ENCODE assay signal across 7 cellular contexts in genomic region chr11:78080084-78080817, GRCh38. TPM values are rescaled to one million over a fixed set of nuclear protein-coding genes. Genes with fewer than 3 reads are reported as not detected.
DNase-seq lines count a peak whose midpoint lies in the region; ATAC-seq and TF ChIP-seq lines count a peak whose summit lies in the region.

No MANE protein-coding gene starts in this region.

- H3K4me1 Mint-ChIP-seq in activated CD4-positive, alpha-beta memory T cell treated with anti-CD3 and anti-CD28 coated beads, Interleukin-2, amount 10 ng/mL, durations not matched to agents 7 days and 5 days, result peaks cover 46% of the 10 kb centered on the region
- peaks cover 20 to 38% of the 10 kb centered on the region in 2 donors for H3K4me1 Mint-ChIP-seq in stimulated activated naive B cell treated with anti-CD40 and anti-IgM and Interleukin-4, amounts not matched to agents 10 μg/mL and 1 μg/mL and 100 μg/mL, for 72 hours

- peak overlapping the region; percentile 88 for H3K27ac Mint-ChIP-seq in activated CD4-positive, alpha-beta memory T cell treated with anti-CD3 and anti-CD28 coated beads, Interleukin-2, amount 10 ng/mL, durations not matched to agents 7 days and 5 days
- H3K27ac Mint-ChIP-seq in stimulated activated naive B cell treated with anti-CD40 and anti-IgM and Interleukin-4, amounts not matched to agents 10 μg/mL and 1 μg/mL and 100 μg/mL, for 72 hours, result peak overlapping the region; percentile 90

- H3K4me3 ChIP-seq in HL-60 (replicated peaks; ENCODE audit: insufficient read depth, low read length) (peak overlapping the region; percentile 75), iPS-11a (ENCODE audit: low read depth, low read length) (peak overlapping the region; percentile 99)

- TF ChIP-seq CTCF in HL-60 (IDR thresholded peaks at IDR 0.05; ENCODE audit: insufficient read depth, low read length), result no peak

- CTCF ChIA-PET in activated CD4-positive, alpha-beta memory T cell treated with anti-CD3 and anti-CD28 coated beads, Interleukin-2, amount 10 ng/mL, durations not matched to agents 7 days and 5 days (lab: Charles Lee), result interaction anchor here (1.3 kb wide), 1 partner anchor 86 kb away, joined by 6 read pairs; the partner anchor contains the start of gene INTS4

- H3K27ac ChIP-seq in HL-60 (replicated peaks), result peak overlapping the region; percentile 86

- no peak for ATAC-seq in stimulated activated naive B cell treated with anti-CD40 and anti-IgM and Interleukin-4, amounts not matched to agents 10 μg/mL and 1 μg/mL and 100 μg/mL, for 72 hours (replicated peaks)
- no peak for ATAC-seq in HG03139 (IDR thresholded peaks at IDR 0.05; ENCODE audit: unreplicated experiment)
- ATAC-seq in HG03439 (IDR thresholded peaks at IDR 0.05; ENCODE audit: unreplicated experiment), result no peak

- H3K4me3 Mint-ChIP-seq in activated CD4-positive, alpha-beta memory T cell treated with anti-CD3 and anti-CD28 coated beads, Interleukin-2, amount 10 ng/mL, durations not matched to agents 7 days and 5 days, result peak overlapping the region; percentile 94
- H3K4me3 Mint-ChIP-seq in stimulated activated naive B cell treated with anti-CD40 and anti-IgM and Interleukin-4, amounts not matched to agents 10 μg/mL and 1 μg/mL and 100 μg/mL, for 72 hours, result peak overlapping the region; percentile 90 to 91

- no peaks in the 10 kb centered on the region for H3K9me3 Mint-ChIP-seq in activated CD4-positive, alpha-beta memory T cell treated with anti-CD3 and anti-CD28 coated beads, Interleukin-2, amount 10 ng/mL, durations not matched to agents 7 days and 5 days
- no peaks in the 10 kb centered on the region for H3K9me3 Mint-ChIP-seq in stimulated activated naive B cell treated with anti-CD40 and anti-IgM and Interleukin-4, amounts not matched to agents 10 μg/mL and 1 μg/mL and 100 μg/mL, for 72 hours

- H3K36me3 Mint-ChIP-seq in activated CD4-positive, alpha-beta memory T cell treated with anti-CD3 and anti-CD28 coated beads, Interleukin-2, amount 10 ng/mL, durations not matched to agents 7 days and 5 days (ENCODE audit: low read depth), result peaks cover 15% of the 10 kb centered on the region
- peaks cover 7 to 8% of the 10 kb centered on the region in 2 donors for H3K36me3 Mint-ChIP-seq in stimulated activated naive B cell treated with anti-CD40 and anti-IgM and Interleukin-4, amounts not matched to agents 10 μg/mL and 1 μg/mL and 100 μg/mL, for 72 hours

- no peaks in the 10 kb centered on the region for H3K27me3 Mint-ChIP-seq in activated CD4-positive, alpha-beta memory T cell treated with anti-CD3 and anti-CD28 coated beads, Interleukin-2, amount 10 ng/mL, durations not matched to agents 7 days and 5 days
- H3K27me3 Mint-ChIP-seq in stimulated activated naive B cell treated with anti-CD40 and anti-IgM and Interleukin-4, amounts not matched to agents 10 μg/mL and 1 μg/mL and 100 μg/mL, for 72 hours, result no peaks in the 10 kb centered on the region

- POLR2A ChIA-PET in activated CD4-positive, alpha-beta memory T cell treated with anti-CD3 and anti-CD28 coated beads, Interleukin-2, amount 10 ng/mL, durations not matched to agents 7 days and 5 days (lab: Charles Lee), result interaction anchor here (1.0 to 2.7 kb wide), 7 partner anchors 19 to 484 kb away, joined by 3 to 19 read pairs (median 8); partner anchors contain the start of genes ALG8, GAB2 and INTS4

- DNase-seq in HL-60 (ENCODE audit: low read depth in 1 of 2, low spot score in 1 of 2), result no peak
- no peak for DNase-seq in activated CD4-positive, alpha-beta memory T cell treated with anti-CD3 and anti-CD28 coated beads, Interleukin-2, amount 10 ng/mL, durations not matched to agents 7 days and 5 days
- no peak for DNase-seq in stimulated activated naive B cell treated with anti-CD40 and anti-IgM and Interleukin-4, amounts not matched to agents 10 μg/mL and 1 μg/mL and 100 μg/mL, for 72 hours
- no peak for DNase-seq in stimulated activated CD4-positive, alpha-beta T cell treated with anti-CD3 and anti-CD28 coated beads, Interleukin-2, amount 100 ng/mL, for 24 hours

- H3K27me3 ChIP-seq in HL-60 (ENCODE audit: insufficient read depth, poor library complexity, severe bottlenecking), result no peaks in the 10 kb centered on the region

RNA-seq across cellular contexts. Expression of gene NDUFC2, which starts 0.6 kb away (rescaled TPM):
- 100 to 1,000 TPM; 204 to 210 TPM for total RNA-seq in activated CD4-positive, alpha-beta memory T cell treated with anti-CD3 and anti-CD28 coated beads, Interleukin-2, amount 10 ng/mL, durations not matched to agents 7 days and 5 days

RNA-seq across cellular contexts. Expression of gene THRSP, which starts 16.6 kb away (rescaled TPM):
- not detected for total RNA-seq in activated CD4-positive, alpha-beta memory T cell treated with anti-CD3 and anti-CD28 coated beads, Interleukin-2, amount 10 ng/mL, durations not matched to agents 7 days and 5 days

RNA-seq across cellular contexts. Expression of gene KCTD14, which starts 57.2 kb away (rescaled TPM):
- under 1 TPM; 0.15 to 0.45 TPM for total RNA-seq in activated CD4-positive, alpha-beta memory T cell treated with anti-CD3 and anti-CD28 coated beads, Interleukin-2, amount 10 ng/mL, durations not matched to agents 7 days and 5 days

RNA-seq across cellular contexts. Expression of gene ALG8, which starts 59.2 kb away (rescaled TPM):
- total RNA-seq in activated CD4-positive, alpha-beta memory T cell treated with anti-CD3 and anti-CD28 coated beads, Interleukin-2, amount 10 ng/mL, durations not matched to agents 7 days and 5 days, result 10 to 100 TPM; 40.2 to 48.1 TPM
